Comparison of ENCODE assay signal across 9 cellular contexts in genomic region chr3:131795382-131796085, GRCh38.
DNase-seq lines count a peak whose midpoint lies in the region; ATAC-seq lines count a peak whose summit lies in the region.
"Had no signal": no experiment of that assay in that cellular context is flagged by ENCODE, and none has a peak within 500 bp of the region (broad histone marks: within the 10 kb centered on the region; RNA-seq: fewer than 3 reads in every experiment).

No MANE protein-coding gene starts in this region.

- peak; percentile 49 for ATAC-seq in GM18909 (IDR thresholded peaks at IDR 0.05; ENCODE audit: poor library complexity, unreplicated experiment)
- ATAC-seq in HG03159 (IDR thresholded peaks at IDR 0.05; ENCODE audit: unreplicated experiment), result peak; percentile 61

- DNase-seq in OCI-M2 (lab: John Stamatoyannopoulos, UW; ENCODE audit: unreplicated experiment), result peak; percentile 53
- peak; percentile 54 for DNase-seq in non-pigmented ciliary epithelial cell (ENCODE audit: low read depth)
- no peak for DNase-seq in AG08395 (ENCODE audit: low spot score)
- no peak for DNase-seq in T1000 (lab: John Stamatoyannopoulos, UW)
- DNase-seq in mesenteric fat pad (ENCODE audit: low spot score), result no peak
- no peak for DNase-seq in COR-L47 (lab: John Stamatoyannopoulos, UW)
- DNase-seq: activated B cell treated with CpG ODN at 0.5 μM for 24 hours had no signal

Comparison
In these comparisons a context has a peak if more than half of its experiments do, and no peak if none do; other contexts are left out.
1. DNase-seq: peak in OCI-M2 (single experiment) and non-pigmented ciliary epithelial cell (single experiment); none in AG08395 (single experiment), T1000 (single experiment), mesenteric fat pad (single experiment) and COR-L47 (single experiment).